Comparison of ENCODE assay signal across 1 cellular context in the genomic region with DNA sequence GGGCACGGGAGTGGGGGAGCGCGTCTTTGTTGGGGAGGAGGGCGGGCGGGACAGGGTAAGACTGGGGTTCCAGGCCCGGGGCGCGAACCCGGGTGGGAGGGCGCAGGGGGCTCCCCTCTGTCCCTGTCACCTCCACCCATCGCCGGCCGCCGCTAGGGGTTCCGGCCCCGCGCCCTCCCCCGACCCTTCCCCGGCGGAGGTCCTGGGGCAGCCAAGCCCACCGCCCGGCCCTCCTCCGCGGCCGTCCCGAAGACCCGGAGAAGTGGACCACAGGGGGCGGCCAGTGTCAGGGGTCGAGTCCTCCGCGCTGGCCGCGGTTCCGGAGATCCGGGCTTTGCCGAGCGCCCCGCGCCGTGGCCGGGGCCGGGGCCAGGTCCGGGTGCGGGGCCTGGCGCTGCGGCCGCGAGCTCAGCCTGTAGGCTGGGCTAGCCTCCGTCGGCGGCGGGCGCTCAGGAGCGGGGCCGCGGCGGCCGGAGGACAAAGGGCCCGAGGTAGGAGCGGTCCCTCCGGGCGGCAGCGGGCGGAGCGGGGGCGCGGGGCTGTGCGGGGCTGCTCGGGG.
A peak's percentile ranks its signal among the peaks of the same experiment; 100 is the strongest.
TF ChIP-seq lines count a peak whose summit lies in the region.

No MANE protein-coding gene starts in this region.

TF ChIP-seq in HepG2, 621 proteins besides CTCF, POLR2A, EP300 and RAD21 (continued from another document):
- TF ChIP-seq ARNTL (CRISPR knock-in tag; IDR thresholded peaks at IDR 0.05) (peak; percentile 23; the same call in 1 of the 2 replicates), ZMYM4 (CRISPR knock-in tag; IDR thresholded peaks at IDR 0.05) (peak; percentile 61), NFYB (CRISPR knock-in tag; IDR thresholded peaks at IDR 0.05) (no peak), JDP2 (CRISPR knock-in tag; IDR thresholded peaks at IDR 0.05; ENCODE audit: borderline replicate concordance) (no peak), ZBTB7B (CRISPR knock-in tag; IDR thresholded peaks at IDR 0.05) (peak; percentile 80; the same call in 1 of the 2 replicates), ZNF790 (CRISPR knock-in tag; IDR thresholded peaks at IDR 0.05; ENCODE audit: borderline replicate concordance) (peak; percentile 68; the same call in 1 of the 2 replicates), SYNCRIP (IDR thresholded peaks at IDR 0.05; ENCODE audit: insufficient read depth, low read depth, low read length) (no peak), NAIF1 (CRISPR knock-in tag; IDR thresholded peaks at IDR 0.05; ENCODE audit: borderline replicate concordance) (no peak), KLF16 (CRISPR knock-in tag; IDR thresholded peaks at IDR 0.05) (0 out of 4 replicates have a peak, but pooled peaks of 1 of the 2 experiments have one; percentile 44), TOE1 (CRISPR knock-in tag; IDR thresholded peaks at IDR 0.05) (no peak), SALL1 (CRISPR knock-in tag; IDR thresholded peaks at IDR 0.05) (peak; percentile 75), MAFF (IDR thresholded peaks at IDR 0.05; ENCODE audit: low read depth, low read length) (no peak), KDM5B (CRISPR knock-in tag; IDR thresholded peaks at IDR 0.05; ENCODE audit: borderline replicate concordance) (no peak)
- TF ChIP-seq, protein P1, sequence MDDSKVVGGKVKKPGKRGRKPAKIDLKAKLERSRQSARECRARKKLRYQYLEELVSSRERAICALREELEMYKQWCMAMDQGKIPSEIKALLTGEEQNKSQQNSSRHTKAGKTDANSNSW (CRISPR knock-in tag; IDR thresholded peaks at IDR 0.05; ENCODE audit: borderline replicate concordance): peak; percentile 28; the same call in 1 of the 2 replicates
- TF ChIP-seq, protein P2, sequence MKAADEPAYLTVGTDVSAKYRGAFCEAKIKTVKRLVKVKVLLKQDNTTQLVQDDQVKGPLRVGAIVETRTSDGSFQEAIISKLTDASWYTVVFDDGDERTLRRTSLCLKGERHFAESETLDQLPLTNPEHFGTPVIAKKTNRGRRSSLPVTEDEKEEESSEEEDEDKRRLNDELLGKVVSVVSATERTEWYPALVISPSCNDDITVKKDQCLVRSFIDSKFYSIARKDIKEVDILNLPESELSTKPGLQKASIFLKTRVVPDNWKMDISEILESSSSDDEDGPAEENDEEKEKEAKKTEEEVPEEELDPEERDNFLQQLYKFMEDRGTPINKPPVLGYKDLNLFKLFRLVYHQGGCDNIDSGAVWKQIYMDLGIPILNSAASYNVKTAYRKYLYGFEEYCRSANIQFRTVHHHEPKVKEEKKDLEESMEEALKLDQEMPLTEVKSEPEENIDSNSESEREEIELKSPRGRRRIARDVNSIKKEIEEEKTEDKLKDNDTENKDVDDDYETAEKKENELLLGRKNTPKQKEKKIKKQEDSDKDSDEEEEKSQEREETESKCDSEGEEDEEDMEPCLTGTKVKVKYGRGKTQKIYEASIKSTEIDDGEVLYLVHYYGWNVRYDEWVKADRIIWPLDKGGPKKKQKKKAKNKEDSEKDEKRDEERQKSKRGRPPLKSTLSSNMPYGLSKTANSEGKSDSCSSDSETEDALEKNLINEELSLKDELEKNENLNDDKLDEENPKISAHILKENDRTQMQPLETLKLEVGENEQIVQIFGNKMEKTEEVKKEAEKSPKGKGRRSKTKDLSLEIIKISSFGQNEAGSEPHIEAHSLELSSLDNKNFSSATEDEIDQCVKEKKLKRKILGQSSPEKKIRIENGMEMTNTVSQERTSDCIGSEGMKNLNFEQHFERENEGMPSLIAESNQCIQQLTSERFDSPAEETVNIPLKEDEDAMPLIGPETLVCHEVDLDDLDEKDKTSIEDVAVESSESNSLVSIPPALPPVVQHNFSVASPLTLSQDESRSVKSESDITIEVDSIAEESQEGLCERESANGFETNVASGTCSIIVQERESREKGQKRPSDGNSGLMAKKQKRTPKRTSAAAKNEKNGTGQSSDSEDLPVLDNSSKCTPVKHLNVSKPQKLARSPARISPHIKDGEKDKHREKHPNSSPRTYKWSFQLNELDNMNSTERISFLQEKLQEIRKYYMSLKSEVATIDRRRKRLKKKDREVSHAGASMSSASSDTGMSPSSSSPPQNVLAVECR (CRISPR knock-in tag; IDR thresholded peaks at IDR 0.05; ENCODE audit: borderline replicate concordance): peak; percentile 46; the same call in 1 of the 2 replicates
